Comparison of ENCODE assay signal across 8 cellular contexts in genomic region chr17:44830359-44831269, GRCh38. TPM values are rescaled to one million over a fixed set of nuclear protein-coding genes. Genes with fewer than 3 reads are reported as not detected.
DNase-seq lines count a peak whose midpoint lies in the region; ATAC-seq and TF ChIP-seq lines count a peak whose summit lies in the region.

No MANE protein-coding gene starts in this region.

- H3K9me3 Mint-ChIP-seq in T-helper 2 cell treated with Interferon-gamma antibody and Interleukin-4, amounts not matched to agents 5 μg/mL and 100 μg/mL, for 36 hours: no peaks in the 10 kb centered on the region
- H3K9me3 Mint-ChIP-seq in activated B cell treated with CpG ODN at 0.5 μM for 24 hours (no peaks in the 10 kb centered on the region), endothelial cell (ENCODE audit: unreplicated experiment) (no peaks in the 10 kb centered on the region), mesothelial cell of epicardium (no peaks in the 10 kb centered on the region), type B pancreatic cell (no peaks in the 10 kb centered on the region)

- H3K27ac Mint-ChIP-seq in T-helper 2 cell treated with Interferon-gamma antibody and Interleukin-4, amounts not matched to agents 5 μg/mL and 100 μg/mL, for 36 hours: no peak overlapping the region
- H3K27ac Mint-ChIP-seq in activated B cell treated with CpG ODN at 0.5 μM for 24 hours: no peak overlapping the region
- no peak overlapping the region for H3K27ac Mint-ChIP-seq in endothelial cell (ENCODE audit: unreplicated experiment)
- H3K27ac Mint-ChIP-seq in mesothelial cell of epicardium: peak overlapping the region; percentile 83
- peak overlapping the region; percentile 86 for H3K27ac Mint-ChIP-seq in type B pancreatic cell

- TF ChIP-seq CTCF in activated B cell treated with CpG ODN at 0.5 μM for 24 hours (IDR thresholded peaks at IDR 0.05) (no peak), endothelial cell (IDR thresholded peaks at IDR 0.05; ENCODE audit: unreplicated experiment) (no peak), mesothelial cell of epicardium (IDR thresholded peaks at IDR 0.05; ENCODE audit: unreplicated experiment) (no peak), type B pancreatic cell (conservative IDR thresholded peaks at IDR 0.05) (no peak)

- H3K36me3 Mint-ChIP-seq in T-helper 2 cell treated with Interferon-gamma antibody and Interleukin-4, amounts not matched to agents 5 μg/mL and 100 μg/mL, for 36 hours (ENCODE audit: low read depth): no peaks in the 10 kb centered on the region
- H3K36me3 Mint-ChIP-seq in activated B cell treated with CpG ODN at 0.5 μM for 24 hours (ENCODE audit: low read depth): no peaks in the 10 kb centered on the region
- H3K36me3 Mint-ChIP-seq in endothelial cell (ENCODE audit: low read depth, unreplicated experiment): no peaks in the 10 kb centered on the region
- H3K36me3 Mint-ChIP-seq in mesothelial cell of epicardium: no peaks in the 10 kb centered on the region
- no peaks in the 10 kb centered on the region for H3K36me3 Mint-ChIP-seq in type B pancreatic cell

- ATAC-seq in activated B cell treated with CpG ODN at 0.5 μM for 24 hours (ENCODE audit: low read depth) (peak; percentile 34), GM21717 (IDR thresholded peaks at IDR 0.05; ENCODE audit: unreplicated experiment) (no peak)

- peaks cover 66% of the 10 kb centered on the region for H3K27me3 Mint-ChIP-seq in T-helper 2 cell treated with Interferon-gamma antibody and Interleukin-4, amounts not matched to agents 5 μg/mL and 100 μg/mL, for 36 hours (ENCODE audit: low read depth)
- H3K27me3 Mint-ChIP-seq in activated B cell treated with CpG ODN at 0.5 μM for 24 hours (peaks cover 56% of the 10 kb centered on the region), endothelial cell (ENCODE audit: unreplicated experiment) (peaks cover 4% of the 10 kb centered on the region), mesothelial cell of epicardium (ENCODE audit: low read depth) (no peaks in the 10 kb centered on the region), type B pancreatic cell (peaks cover 15% of the 10 kb centered on the region)

- POLR2A ChIA-PET in activated B cell treated with CpG ODN at 0.5 μM for 24 hours (lab: Charles Lee): no interaction called here

- no peak for DNase-seq in T-helper 2 cell treated with Interferon-gamma antibody and Interleukin-4, amounts not matched to agents 5 μg/mL and 100 μg/mL, for 36 hours (ENCODE audit: low spot score)
- no peak for DNase-seq in T-helper 2 cell
- DNase-seq in activated B cell treated with CpG ODN at 0.5 μM for 24 hours: peak; percentile 26
- peak; percentile 40 for DNase-seq in endothelial cell (ENCODE audit: low spot score)
- DNase-seq in mesothelial cell of epicardium (ENCODE audit: low spot score in 2 of 2, unreplicated experiment in 2 of 2): peak in 1 of 2 experiments; percentile 28
- peak; percentile 72 for DNase-seq in type B pancreatic cell (ENCODE audit: extremely low spot score, unreplicated experiment)
- no peak for DNase-seq in hippocampal formation (lab: John Stamatoyannopoulos, UW)

- intact Hi-C loops in activated B cell treated with CpG ODN at 0.5 μM for 24 hours (cut with micrococcal nuclease): no loop called here

- CTCF ChIA-PET in activated B cell treated with CpG ODN at 0.5 μM for 24 hours (lab: Charles Lee): no interaction called here

- peaks cover 9% of the 10 kb centered on the region for H3K4me1 Mint-ChIP-seq in T-helper 2 cell treated with Interferon-gamma antibody and Interleukin-4, amounts not matched to agents 5 μg/mL and 100 μg/mL, for 36 hours (ENCODE audit: low read depth)
- peaks cover 13% of the 10 kb centered on the region for H3K4me1 Mint-ChIP-seq in activated B cell treated with CpG ODN at 0.5 μM for 24 hours
- H3K4me1 Mint-ChIP-seq in endothelial cell (ENCODE audit: unreplicated experiment): peaks cover 6% of the 10 kb centered on the region
- H3K4me1 Mint-ChIP-seq in mesothelial cell of epicardium: peaks cover 33% of the 10 kb centered on the region
- peaks cover 32% of the 10 kb centered on the region for H3K4me1 Mint-ChIP-seq in type B pancreatic cell (ENCODE audit: unreplicated experiment)

- peak overlapping the region; percentile 74 for H3K4me3 Mint-ChIP-seq in T-helper 2 cell treated with Interferon-gamma antibody and Interleukin-4, amounts not matched to agents 5 μg/mL and 100 μg/mL, for 36 hours
- H3K4me3 Mint-ChIP-seq in activated B cell treated with CpG ODN at 0.5 μM for 24 hours (peak overlapping the region; percentile 74), endothelial cell (ENCODE audit: unreplicated experiment) (peak overlapping the region; percentile 91), mesothelial cell of epicardium (peak overlapping the region; percentile 75), type B pancreatic cell (peak overlapping the region; percentile 92)

RNA-seq across cellular contexts. Expression of gene GJC1, which starts 0.5 kb away (rescaled TPM):
- total RNA-seq in activated B cell treated with CpG ODN at 0.5 μM for 24 hours (0.20 TPM in 2 replicates), endothelial cell (ENCODE audit: unreplicated experiment) (36.5 TPM), mesothelial cell of epicardium (54.5 to 57.1 TPM (median 54.8 TPM) in 3 replicates), type B pancreatic cell (ENCODE audit: low replicate concordance) (20.2 and 62.6 TPM in 2 replicates)

RNA-seq across cellular contexts. Expression of gene HIGD1B, which starts 17.1 kb away (rescaled TPM):
- total RNA-seq in activated B cell treated with CpG ODN at 0.5 μM for 24 hours (not detected in 2 replicates), endothelial cell (ENCODE audit: unreplicated experiment) (not detected), mesothelial cell of epicardium (0.57 TPM in 1 of 3 replicates, not detected in the others), type B pancreatic cell (ENCODE audit: low replicate concordance) (not detected in 2 replicates)

Comparison
In these comparisons a context has a peak if more than half of its experiments do, and no peak if none do; other contexts are left out.
1. DNase-seq: peak in activated B cell treated with CpG ODN at 0.5 μM for 24 hours (single experiment), endothelial cell (single experiment) and type B pancreatic cell (single experiment); none in T-helper 2 cell treated with Interferon-gamma antibody and Interleukin-4, amounts not matched to agents 5 μg/mL and 100 μg/mL, for 36 hours (single experiment), T-helper 2 cell (0 of 5) and hippocampal formation (0 of 2).
2. H3K27ac Mint-ChIP-seq: peak in mesothelial cell of epicardium (single experiment) and type B pancreatic cell (single experiment); none in T-helper 2 cell treated with Interferon-gamma antibody and Interleukin-4, amounts not matched to agents 5 μg/mL and 100 μg/mL, for 36 hours (single experiment), activated B cell treated with CpG ODN at 0.5 μM for 24 hours (single experiment) and endothelial cell (single experiment).
3. RNA of gene GJC1, which starts 0.5 kb away (total RNA-seq): 20.2 to 62.6 TPM in type B pancreatic cell, 54.5 to 57.1 TPM in mesothelial cell of epicardium and 36.5 TPM in endothelial cell (single experiment); 0.20 TPM in activated B cell treated with CpG ODN at 0.5 μM for 24 hours; every median in the first group is over 10 times any median in the second.
4. Peak in every context shown above with its lines, with median percentiles within 50 percentile points of each other: H3K4me3 Mint-ChIP-seq.